Comparison of ENCODE assay signal across 8 cellular contexts in the genomic region with DNA sequence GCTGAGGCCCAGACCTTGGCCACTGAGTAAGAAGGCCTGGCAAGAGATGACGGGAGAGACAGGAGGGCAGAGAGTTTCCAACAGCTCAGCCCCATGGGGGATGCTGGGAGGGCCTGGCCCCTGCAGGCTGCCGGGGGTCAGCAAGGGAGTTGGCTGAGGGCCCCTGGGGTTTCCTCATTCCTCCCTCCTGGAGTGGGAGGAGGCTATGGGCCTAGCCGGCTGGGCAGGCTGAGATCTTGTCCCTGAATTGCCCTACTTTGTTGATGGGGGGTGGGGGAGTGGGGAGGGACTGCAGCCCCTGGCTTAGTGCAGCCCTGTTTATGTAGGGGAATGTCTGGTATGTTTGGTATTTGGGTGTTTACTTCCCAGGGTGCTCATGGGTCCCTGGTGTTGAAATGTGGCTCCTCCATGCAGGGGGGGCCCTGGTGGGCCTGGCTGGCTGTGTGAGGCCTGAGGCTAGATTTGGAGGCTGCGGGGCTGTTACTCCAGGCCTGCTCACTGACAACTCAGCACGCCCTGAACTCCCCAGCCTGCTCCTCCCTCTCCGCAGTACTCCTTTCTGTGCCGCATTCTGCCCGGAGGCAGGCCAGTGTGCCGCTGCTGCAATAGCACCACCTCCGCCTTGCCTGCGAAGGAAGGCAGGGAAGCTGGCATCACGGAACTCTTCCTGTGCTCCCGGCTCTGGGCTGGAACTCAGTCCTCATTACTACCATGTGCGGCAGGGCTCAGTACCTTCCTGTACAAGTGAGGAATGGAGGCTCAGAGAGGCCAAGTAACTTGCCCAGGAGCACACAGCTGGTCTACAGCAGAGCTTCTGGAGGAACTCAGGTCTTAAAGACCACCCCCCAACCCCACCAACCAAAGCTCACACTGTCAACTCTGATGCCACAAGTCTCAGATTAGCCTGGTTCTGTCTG. TPM values are rescaled to one million over a fixed set of nuclear protein-coding genes. Genes with fewer than 3 reads are reported as not detected.
DNase-seq lines count a peak whose midpoint lies in the region; ATAC-seq and TF ChIP-seq lines count a peak whose summit lies in the region.

No MANE protein-coding gene starts in this region.

- intact Hi-C loops in Panc1 (cut with micrococcal nuclease; ENCODE audit: unreplicated experiment): no loop called here

- peaks cover 8% of the 10 kb centered on the region for H3K27me3 Mint-ChIP-seq in neural progenitor cell (ENCODE audit: insufficient read depth, low read depth)

- no TSS peak for BruUV-seq in Panc1 (replicated peaks; lab: Mats Ljungman, UMichigan)

- peak overlapping the region; percentile 60 for H2AFZ ChIP-seq in neural progenitor cell (replicated peaks)

- no peaks in the 10 kb centered on the region for H3K36me3 Mint-ChIP-seq in neural progenitor cell

- H3F3A ChIP-seq in neural progenitor cell (ENCODE audit: low read depth): peaks cover 27% of the 10 kb centered on the region

- peak overlapping the region; percentile 99 for H3K27ac Mint-ChIP-seq in neural progenitor cell

- H3K4me3 Mint-ChIP-seq in neural progenitor cell: peak overlapping the region; percentile 25

- H3K27ac ChIP-seq in Panc1 (ENCODE audit: low read length) (no peak overlapping the region), neural progenitor cell (peak overlapping the region; percentile 99)

- no peaks in the 10 kb centered on the region for H3K9me3 ChIP-seq in Panc1 (ENCODE audit: control insufficient read depth, insufficient read depth, low read depth, low read length)
- no peaks in the 10 kb centered on the region for H3K9me3 ChIP-seq in neural progenitor cell (ENCODE audit: low read depth)
- no peaks in the 10 kb centered on the region for H3K9me3 ChIP-seq in BE2C

- TF ChIP-seq CTCF in AG09319 (IDR thresholded peaks at IDR 0.05; ENCODE audit: low read depth, low read length) (no peak; the same call in 1 of the 2 replicates), Panc1 (IDR thresholded peaks at IDR 0.05) (no peak), neural progenitor cell (IDR thresholded peaks at IDR 0.05) (no peak), GM20000 (IDR thresholded peaks at IDR 0.05; ENCODE audit: extremely low read depth, missing control alignments) (no peak), BE2C (IDR thresholded peaks at IDR 0.05; ENCODE audit: low read depth, low read length) (no peak)

- peak overlapping the region; percentile 45 for H3K4me2 ChIP-seq in neural progenitor cell

- DNase-seq in AG09319 (ENCODE audit: extremely low read depth, low read depth) (peak; percentile 80), Panc1 (ENCODE audit: low read depth, low spot score) (no peak), fibroblast of peridontal ligament (ENCODE audit: extremely low read depth) (peak; percentile 83), neural progenitor cell (ENCODE audit: low spot score) (peak; percentile 90), GM20000 (ENCODE audit: low spot score) (no peak), BE2C (no peak)

- ATAC-seq in Panc1: peak; percentile 64
- no peak for ATAC-seq in GM18868 (IDR thresholded peaks at IDR 0.05; ENCODE audit: unreplicated experiment)
- no peak for ATAC-seq in HG03159 (IDR thresholded peaks at IDR 0.05; ENCODE audit: unreplicated experiment)

- POLR2A ChIA-PET in Panc1 (lab: Charles Lee): no interaction called here

- CTCF ChIA-PET in Panc1 (lab: Charles Lee): no interaction called here

- H3K4me1 ChIP-seq in Panc1 (ENCODE audit: control insufficient read depth, insufficient read depth, low read length) (peaks cover 14% of the 10 kb centered on the region), neural progenitor cell (peaks cover 47% of the 10 kb centered on the region), BE2C (no peaks in the 10 kb centered on the region)

- H3K27me3 ChIP-seq in Panc1 (ENCODE audit: control insufficient read depth, insufficient read depth, low read length): no peaks in the 10 kb centered on the region
- no peaks in the 10 kb centered on the region for H3K27me3 ChIP-seq in neural progenitor cell
- no peaks in the 10 kb centered on the region for H3K27me3 ChIP-seq in BE2C

- H3K9ac ChIP-seq in neural progenitor cell: peak overlapping the region; percentile 65

- in situ Hi-C loops in Panc1 (cut with HindIII; ENCODE audit: low pct_unique_long_range_greater_than_20kb, low sequenced_read_pairs): no loop called here

- no peaks in the 10 kb centered on the region for H4K20me1 ChIP-seq in neural progenitor cell (ENCODE audit: low read depth)

- peaks cover 57% of the 10 kb centered on the region for H3K4me1 Mint-ChIP-seq in neural progenitor cell

- no peaks in the 10 kb centered on the region for H3K36me3 ChIP-seq in Panc1 (ENCODE audit: control insufficient read depth, insufficient read depth, low read length)
- no peaks in the 10 kb centered on the region for H3K36me3 ChIP-seq in neural progenitor cell
- H3K36me3 ChIP-seq in BE2C: no peaks in the 10 kb centered on the region

- H3K4me3 ChIP-seq in Panc1 (ENCODE audit: low read depth in 2 of 2, low read length in 2 of 2) (no peak overlapping the region), neural progenitor cell (no peak overlapping the region), BE2C (ENCODE audit: low read depth, low read length) (no peak overlapping the region)

- H3K79me2 ChIP-seq in neural progenitor cell (ENCODE audit: low read depth): no peaks in the 10 kb centered on the region

- no peaks in the 10 kb centered on the region for H3K9me3 Mint-ChIP-seq in neural progenitor cell

RNA-seq across cellular contexts. Expression of a gene that starts 25.3 kb away (rescaled TPM):
- total RNA-seq in Panc1 (2021; ENCODE audit: unreplicated experiment) (17.5 TPM), neural progenitor cell (ENCODE audit: low replicate concordance) (2.5 and 8.4 TPM in 2 replicates)
- 25.1 TPM for polyA plus RNA-seq in Panc1 (2012; ENCODE audit: insufficient read length)
- 22.8 TPM for polyA plus RNA-seq in BE2C (2012; ENCODE audit: insufficient read depth, insufficient read length, low read depth)

Comparison
In these comparisons a context has a peak if more than half of its experiments do, and no peak if none do; other contexts are left out.
1. DNase-seq: peak in AG09319 (single experiment), fibroblast of peridontal ligament (single experiment) and neural progenitor cell (single experiment); none in Panc1 (single experiment), GM20000 (single experiment) and BE2C (single experiment).